17 cellular contexts compared by ENCODE assay signal in the genomic region with DNA sequence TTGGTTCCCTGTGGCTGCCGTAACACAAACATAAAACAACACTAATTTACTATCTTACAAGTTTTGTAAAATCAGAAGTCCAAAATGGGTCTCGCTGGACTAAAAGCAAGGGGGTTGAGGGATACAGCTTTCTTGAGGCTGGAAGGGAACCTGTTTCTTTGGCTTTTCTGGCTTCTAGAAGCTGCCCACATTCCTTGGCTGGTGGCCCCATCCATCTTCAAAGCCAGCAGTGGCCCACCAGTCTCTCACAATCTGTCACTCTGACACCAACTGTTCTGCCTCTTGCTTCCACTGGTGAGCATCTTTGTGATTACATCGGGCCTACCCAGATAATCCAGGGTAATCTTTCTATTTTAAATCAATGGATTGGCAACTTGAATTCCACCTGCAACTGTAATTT. TPM values are rescaled to one million over a fixed set of nuclear protein-coding genes. Genes with fewer than 3 reads are reported as not detected.
DNase-seq lines count a peak whose midpoint lies in the region; ATAC-seq, FAIRE-seq and TF ChIP-seq lines count a peak whose summit lies in the region.
"Had no signal": no experiment of that assay in that cellular context is flagged by ENCODE, and none has a peak within 500 bp of the region (broad histone marks: within the 10 kb centered on the region; RNA-seq: fewer than 3 reads in every experiment).

No MANE protein-coding gene starts in this region.

- H3K9me3 Mint-ChIP-seq in activated naive CD4-positive, alpha-beta T cell treated with anti-CD3 and anti-CD28 coated beads, Interleukin-2, amount 50 U/mL, for 24 hours, result peaks cover 5% of the 10 kb centered on the region
- H3K9me3 Mint-ChIP-seq in activated naive CD4-positive, alpha-beta T cell treated with anti-CD3 and anti-CD28 coated beads, Interleukin-2, amount 50 U/mL, for 72 hours, result peaks cover 0 to 6% of the 10 kb centered on the region in 2 donors
- H3K9me3 Mint-ChIP-seq in stimulated activated memory B cell treated with anti-CD40 and anti-IgM and Interleukin-4, amounts not matched to agents 10 μg/mL and 1 μg/mL and 100 μg/mL, for 72 hours, result no peaks in the 10 kb centered on the region

- no TSS peak for BruUV-seq in Panc1 (replicated peaks; lab: Mats Ljungman, UMichigan)
- BruUV-seq in endothelial cell of umbilical vein (replicated peaks; lab: Mats Ljungman, UMichigan), result no TSS peak

- peak overlapping the region; percentile 84 for H3K4me3 Mint-ChIP-seq in activated naive CD4-positive, alpha-beta T cell treated with anti-CD3 and anti-CD28 coated beads, Interleukin-2, amount 50 U/mL, for 24 hours
- H3K4me3 Mint-ChIP-seq in stimulated activated memory B cell treated with anti-CD40 and anti-IgM and Interleukin-4, amounts not matched to agents 10 μg/mL and 1 μg/mL and 100 μg/mL, for 72 hours, result peak overlapping the region; percentile 71

- ATAC-seq in activated naive CD4-positive, alpha-beta T cell treated with anti-CD3 and anti-CD28 coated beads, Interleukin-2, amount 50 U/mL, for 72 hours, result no peak
- no peak for ATAC-seq in Panc1
- ATAC-seq in stimulated activated memory B cell treated with anti-CD40 and anti-IgM and Interleukin-4, amounts not matched to agents 10 μg/mL and 1 μg/mL and 100 μg/mL, for 72 hours, result no peak

- no peak overlapping the region for H3K27ac Mint-ChIP-seq in activated naive CD4-positive, alpha-beta T cell treated with anti-CD3 and anti-CD28 coated beads, Interleukin-2, amount 50 U/mL, for 24 hours
- H3K27ac Mint-ChIP-seq in activated naive CD4-positive, alpha-beta T cell treated with anti-CD3 and anti-CD28 coated beads, Interleukin-2, amount 50 U/mL, for 72 hours, result no peak overlapping the region
- no peak overlapping the region for H3K27ac Mint-ChIP-seq in stimulated activated memory B cell treated with anti-CD40 and anti-IgM and Interleukin-4, amounts not matched to agents 10 μg/mL and 1 μg/mL and 100 μg/mL, for 72 hours

- H3K4me3 ChIP-seq in Panc1 (ENCODE audit: low read depth in 2 of 2, low read length in 2 of 2), result no peak overlapping the region
- H3K4me3 ChIP-seq in endothelial cell of umbilical vein (replicated peaks in 1 of 3; ENCODE audit: insufficient read depth in 1 of 3, low read depth in 1 of 3, low read length in 3 of 3), result no peak overlapping the region

- peaks cover 39% of the 10 kb centered on the region for H3K79me2 ChIP-seq in endothelial cell of umbilical vein (ENCODE audit: control insufficient read depth, insufficient read depth, low read length)

- TF ChIP-seq CTCF in Panc1 (IDR thresholded peaks at IDR 0.05) (no peak), endothelial cell of umbilical vein (IDR thresholded peaks at IDR 0.05; ENCODE audit: extremely low read depth in 1 of 2, insufficient read depth in 1 of 2, low read depth in 1 of 2, low read length in 2 of 2) (no peak)

- H3K4me2 ChIP-seq in endothelial cell of umbilical vein (ENCODE audit: insufficient read depth, low read length), result no peak overlapping the region

- TF ChIP-seq POLR2A in endothelial cell of umbilical vein (IDR thresholded peaks at IDR 0.05; ENCODE audit: low read depth, low read length), result no peak

- H3K9me3 ChIP-seq in Panc1 (ENCODE audit: control insufficient read depth, insufficient read depth, low read depth, low read length), result no peaks in the 10 kb centered on the region
- no peaks in the 10 kb centered on the region for H3K9me3 ChIP-seq in endothelial cell of umbilical vein (replicated peaks; ENCODE audit: control insufficient read depth, insufficient read depth, low read length)
- H3K9me3 ChIP-seq: esophagus squamous epithelium, HAP-1, prostate gland had no signal

- no peaks in the 10 kb centered on the region for H3K27me3 ChIP-seq in Panc1 (ENCODE audit: control insufficient read depth, insufficient read depth, low read length)
- H3K27me3 ChIP-seq in endothelial cell of umbilical vein (ENCODE audit: control insufficient read depth in 2 of 2, insufficient read depth in 2 of 2, low read length in 2 of 2), result no peaks in the 10 kb centered on the region

- H3K36me3 ChIP-seq in Panc1 (ENCODE audit: control insufficient read depth, insufficient read depth, low read length) (no peaks in the 10 kb centered on the region), endothelial cell of umbilical vein (ENCODE audit: control insufficient read depth in 2 of 2, extremely low read depth in 1 of 2, insufficient read depth in 2 of 2, low read length in 2 of 2) (no peaks in the 10 kb centered on the region)
- H3K36me3 ChIP-seq: esophagus squamous epithelium, HAP-1, heart right ventricle, prostate gland had no signal

- intact Hi-C loops in Panc1 (cut with micrococcal nuclease; ENCODE audit: unreplicated experiment) (no loop called here), endothelial cell of umbilical vein (cut with micrococcal nuclease) (loop anchor here (2.0 to 5.0 kb wide), 3 partner anchors 21 to 59 kb away; partner anchors contain the start of gene MESP2)

- DNase-seq in activated naive CD4-positive, alpha-beta T cell treated with anti-CD3 and anti-CD28 coated beads, Interleukin-2, amount 50 U/mL, for 72 hours (ENCODE audit: low spot score in 2 of 2), result no peak
- DNase-seq in Panc1 (ENCODE audit: low read depth, low spot score) (no peak), endothelial cell of umbilical vein (ENCODE audit: low read depth, low spot score) (no peak), NCI-H82 treated with DMSO at 0.1 percent for 48 hours (lab: John Stamatoyannopoulos, UW; ENCODE audit: unreplicated experiment) (no peak), NCI-H446 (lab: John Stamatoyannopoulos, UW) (no peak), D341Med (ENCODE audit: low spot score) (no peak)
- DNase-seq: activated CD4-positive, CD25-positive, alpha-beta regulatory T cell; cortex of kidney; esophagus squamous epithelium; midbrain; MV-4-11 had no signal

- no peak overlapping the region for H3K9ac ChIP-seq in endothelial cell of umbilical vein (replicated peaks; ENCODE audit: extremely low read depth, insufficient read depth, low read length)

- dilution Hi-C loops in endothelial cell of umbilical vein (cut with MboI; ENCODE audit: extremely low pct_ligation_motif_present, low sequenced_read_pairs), result no loop called here

- POLR2A ChIA-PET in Panc1 (lab: Charles Lee) (no interaction called here), endothelial cell of umbilical vein (lab: Charles Lee) (interaction anchor here (1.8 kb wide), 1 partner anchor 33 kb away, joined by 6 read pairs; no protein-coding TSS in a partner anchor)

- CTCF ChIA-PET in Panc1 (lab: Charles Lee) (no interaction called here), endothelial cell of umbilical vein (lab: Charles Lee) (interaction anchor here (1.2 to 9.3 kb wide), 3 partner anchors 55 to 62 kb away, joined by 3 to 67 read pairs (median 6); no protein-coding TSS in a partner anchor)

- no peaks in the 10 kb centered on the region for H4K20me1 ChIP-seq in endothelial cell of umbilical vein (replicated peaks; ENCODE audit: control insufficient read depth, extremely low read depth, insufficient read depth, low read length)

- no peaks in the 10 kb centered on the region for H3K9me1 ChIP-seq in endothelial cell of umbilical vein (replicated peaks; ENCODE audit: control insufficient read depth, extremely low read depth, insufficient read depth, low read length)

- FAIRE-seq in endothelial cell of umbilical vein (lab: Jason Lieb, UNC), result no peak
- FAIRE-seq: keratinocyte had no signal

- peaks cover 9% of the 10 kb centered on the region for H3K36me3 Mint-ChIP-seq in activated naive CD4-positive, alpha-beta T cell treated with anti-CD3 and anti-CD28 coated beads, Interleukin-2, amount 50 U/mL, for 24 hours
- peaks cover 15 to 18% of the 10 kb centered on the region in 2 donors for H3K36me3 Mint-ChIP-seq in activated naive CD4-positive, alpha-beta T cell treated with anti-CD3 and anti-CD28 coated beads, Interleukin-2, amount 50 U/mL, for 72 hours
- H3K36me3 Mint-ChIP-seq in stimulated activated memory B cell treated with anti-CD40 and anti-IgM and Interleukin-4, amounts not matched to agents 10 μg/mL and 1 μg/mL and 100 μg/mL, for 72 hours, result peaks cover 14% of the 10 kb centered on the region

- no peak overlapping the region for H2AFZ ChIP-seq in endothelial cell of umbilical vein (ENCODE audit: low read depth, low read length)

- peaks cover 8% of the 10 kb centered on the region for H3K4me1 Mint-ChIP-seq in activated naive CD4-positive, alpha-beta T cell treated with anti-CD3 and anti-CD28 coated beads, Interleukin-2, amount 50 U/mL, for 24 hours
- peaks cover 25% of the 10 kb centered on the region for H3K4me1 Mint-ChIP-seq in stimulated activated memory B cell treated with anti-CD40 and anti-IgM and Interleukin-4, amounts not matched to agents 10 μg/mL and 1 μg/mL and 100 μg/mL, for 72 hours

- H3K27me3 Mint-ChIP-seq in activated naive CD4-positive, alpha-beta T cell treated with anti-CD3 and anti-CD28 coated beads, Interleukin-2, amount 50 U/mL, for 24 hours, result peaks cover 34% of the 10 kb centered on the region
- peaks cover 49% of the 10 kb centered on the region for H3K27me3 Mint-ChIP-seq in stimulated activated memory B cell treated with anti-CD40 and anti-IgM and Interleukin-4, amounts not matched to agents 10 μg/mL and 1 μg/mL and 100 μg/mL, for 72 hours

- in situ Hi-C loops in Panc1 (cut with HindIII; ENCODE audit: low pct_unique_long_range_greater_than_20kb, low sequenced_read_pairs), result no loop called here

- H3K4me1 ChIP-seq in Panc1 (ENCODE audit: control insufficient read depth, insufficient read depth, low read length) (peaks cover 40% of the 10 kb centered on the region), endothelial cell of umbilical vein (ENCODE audit: control insufficient read depth, extremely low read depth, insufficient read depth, low read length) (peaks cover 32% of the 10 kb centered on the region)

- H3K27ac ChIP-seq in Panc1 (ENCODE audit: low read length) (peak overlapping the region; percentile 10; the same call in 1 of the 2 replicates), endothelial cell of umbilical vein (ENCODE audit: insufficient read depth, low read depth, low read length) (peak overlapping the region; percentile 77)

RNA-seq across cellular contexts. Expression of gene ANPEP, which starts 1.1 kb away (rescaled TPM):
- total RNA-seq in activated naive CD4-positive, alpha-beta T cell treated with anti-CD3 and anti-CD28 coated beads, Interleukin-2, amount 50 U/mL, for 72 hours, result under 1 TPM; 0.33 to 0.34 TPM
- 183 TPM for total RNA-seq in Panc1 (2021; ENCODE audit: unreplicated experiment)
- 194 TPM for polyA plus RNA-seq in Panc1 (2012; ENCODE audit: insufficient read length)
- 199 and 221 TPM in 2 replicates for total RNA-seq in endothelial cell of umbilical vein
- polyA plus RNA-seq in endothelial cell of umbilical vein, result 177 and 190 TPM in 2 replicates
- 189 and 193 TPM in 2 replicates for polyA plus RNA-seq in endothelial cell of umbilical vein (2011; cell fraction: cytosol; rRNA removed)
- 268 and 281 TPM in 2 replicates for polyA plus RNA-seq in endothelial cell of umbilical vein (2011; cell fraction: nucleus; rRNA removed)
- polyA plus RNA-seq in endothelial cell of umbilical vein (2012), result 227 and 501 TPM in 2 replicates
- 193 and 209 TPM in 2 replicates for polyA minus RNA-seq in endothelial cell of umbilical vein
- polyA minus RNA-seq in endothelial cell of umbilical vein (2011; cell fraction: cytosol; rRNA and poly(A)+ RNA removed), result not detected
- polyA minus RNA-seq in endothelial cell of umbilical vein (2011; cell fraction: nucleus; rRNA and poly(A)+ RNA removed), result 83.8 and 94.2 TPM in 2 replicates

RNA-seq across cellular contexts. Expression of gene MESP2, which starts 39.6 kb away (rescaled TPM):
- not detected for total RNA-seq in activated naive CD4-positive, alpha-beta T cell treated with anti-CD3 and anti-CD28 coated beads, Interleukin-2, amount 50 U/mL, for 72 hours
- total RNA-seq in Panc1 (2021; ENCODE audit: unreplicated experiment) (1.1 TPM), endothelial cell of umbilical vein (0.42 TPM in 1 of 2 replicates, not detected in the other)
- 2.0 TPM for polyA plus RNA-seq in Panc1 (2012; ENCODE audit: insufficient read length)
- polyA plus RNA-seq in endothelial cell of umbilical vein, result 0.21 and 0.43 TPM in 2 replicates
- polyA plus RNA-seq in endothelial cell of umbilical vein (2011; cell fraction: cytosol; rRNA removed), result 0.14 and 0.22 TPM in 2 replicates
- polyA plus RNA-seq in endothelial cell of umbilical vein (2011; cell fraction: nucleus; rRNA removed), result not detected in 2 replicates
- 0.27 and 0.64 TPM in 2 replicates for polyA plus RNA-seq in endothelial cell of umbilical vein (2012)
- polyA minus RNA-seq in endothelial cell of umbilical vein, result not detected in 2 replicates
- polyA minus RNA-seq in endothelial cell of umbilical vein (2011; cell fraction: cytosol; rRNA and poly(A)+ RNA removed), result not detected
- not detected in 2 replicates for polyA minus RNA-seq in endothelial cell of umbilical vein (2011; cell fraction: nucleus; rRNA and poly(A)+ RNA removed)

Comparison
In these comparisons a context has a peak if more than half of its experiments do, and no peak if none do; other contexts are left out.
1. RNA of gene ANPEP, which starts 1.1 kb away (total RNA-seq): 199 to 221 TPM in endothelial cell of umbilical vein and 183 TPM in Panc1 (single experiment); 0.33 to 0.34 TPM in activated naive CD4-positive, alpha-beta T cell treated with anti-CD3 and anti-CD28 coated beads, Interleukin-2, amount 50 U/mL, for 72 hours; every median in the first group is over 100 times any median in the second.